In the genomic region with DNA sequence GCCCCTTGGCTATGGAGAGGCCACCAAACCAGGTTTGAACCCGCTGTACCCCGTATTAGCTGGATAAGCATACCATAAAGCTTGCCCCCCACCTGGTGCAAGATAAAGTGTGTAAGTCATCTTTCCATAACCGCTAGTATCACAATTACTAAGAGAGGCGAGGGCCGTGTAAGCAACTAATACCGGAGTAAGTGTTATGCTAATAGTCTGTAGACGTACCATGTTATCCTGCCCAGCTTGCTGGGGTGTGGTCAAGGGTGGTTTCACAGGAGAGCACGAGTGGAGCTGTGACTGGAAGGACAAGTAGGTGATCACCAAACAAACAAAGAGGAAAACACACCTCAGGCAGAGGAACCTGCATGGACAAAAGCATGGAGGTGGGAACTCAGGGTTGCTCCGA, we compare ENCODE assay signal across 17 cellular contexts. TPM values are rescaled to one million over a fixed set of nuclear protein-coding genes. Genes with fewer than 3 reads are reported as not detected.
DNase-seq lines count a peak whose midpoint lies in the region; ATAC-seq lines count a peak whose summit lies in the region.
"Had no signal": no experiment of that assay in that cellular context is flagged by ENCODE, and none has a peak within 500 bp of the region (broad histone marks: within the 10 kb centered on the region; RNA-seq: fewer than 3 reads in every experiment).

No MANE protein-coding gene starts in this region.

- H4K8ac ChIP-seq in neuronal stem cell (ENCODE audit: low read depth, low read length) = no peak overlapping the region

- no peak overlapping the region for H3K4me2 ChIP-seq in neuronal stem cell (ENCODE audit: insufficient read depth, low read length, poor library complexity, severe bottlenecking)

- H3K4me1 Mint-ChIP-seq in CD8-positive, alpha-beta memory T cell = peaks cover 67 to 81% (median 73%) of the 10 kb centered on the region in 3 donors
- peaks cover 30% of the 10 kb centered on the region for H3K4me1 Mint-ChIP-seq in activated T-helper 17 cell treated with anti-CD3 and anti-CD28 coated beads, Interleukin-2, amount 50 U/mL, for 72 hours

- no peak overlapping the region for H2BK15ac ChIP-seq in neuronal stem cell (ENCODE audit: low read length)

- H2BK12ac ChIP-seq in neuronal stem cell (ENCODE audit: low read length) = no peak overlapping the region

- no CpG with 5 or more reads among the region's 9 CpGs for WGBS in neuronal stem cell (ENCODE audit: extremely low coverage in 2 of 2, insufficient read length in 2 of 2, insufficient replicate concordance in 1 of 2), 2 donors

- H2AFZ ChIP-seq in neuronal stem cell (ENCODE audit: low read length) = no peak overlapping the region

- H4K91ac ChIP-seq in neuronal stem cell (ENCODE audit: low read depth, low read length, poor library complexity) = no peak overlapping the region

- H3K27ac Mint-ChIP-seq in CD8-positive, alpha-beta memory T cell = peak overlapping the region; percentile 92 to 97 (median 96)
- H3K27ac Mint-ChIP-seq in activated T-helper 17 cell treated with anti-CD3 and anti-CD28 coated beads, Interleukin-2, amount 50 U/mL, for 72 hours = peak overlapping the region; percentile 85

- peaks cover 0 to 10% (median 0%) of the 10 kb centered on the region in 3 donors for H3K36me3 Mint-ChIP-seq in CD8-positive, alpha-beta memory T cell
- peaks cover 19% of the 10 kb centered on the region for H3K36me3 Mint-ChIP-seq in activated T-helper 17 cell treated with anti-CD3 and anti-CD28 coated beads, Interleukin-2, amount 50 U/mL, for 72 hours (ENCODE audit: low read depth)

- H3K14ac ChIP-seq in neuronal stem cell (ENCODE audit: low read length) = no peak overlapping the region

- POLR2A ChIA-PET in CD8-positive, alpha-beta memory T cell (lab: Charles Lee) = interaction anchor here (1.9 kb wide), 1 partner anchor 15 kb away, joined by 18 read pairs; no protein-coding TSS in a partner anchor

- H3K9me3 ChIP-seq in CD8-positive, alpha-beta memory T cell (ENCODE audit: low read length) = no peaks in the 10 kb centered on the region
- no peaks in the 10 kb centered on the region for H3K9me3 ChIP-seq in neuronal stem cell (replicated peaks in 1 of 2; ENCODE audit: control insufficient read depth in 2 of 2, insufficient read depth in 1 of 2, low read depth in 1 of 2, low read length in 2 of 2)
- H3K9me3 ChIP-seq: HAP-1 had no signal

- H3K4me1 ChIP-seq in CD8-positive, alpha-beta memory T cell (ENCODE audit: insufficient read depth, low read length) = peaks cover 66% of the 10 kb centered on the region
- H3K4me1 ChIP-seq in neuronal stem cell (ENCODE audit: control insufficient read depth in 2 of 2, insufficient read depth in 1 of 2, low read depth in 1 of 2, low read length in 2 of 2) = peaks cover 12 to 14% of the 10 kb centered on the region in 2 donors
- H3K4me1 ChIP-seq: HAP-1 had no signal

- peak overlapping the region; percentile 72 to 83 (median 76) for H3K4me3 Mint-ChIP-seq in CD8-positive, alpha-beta memory T cell
- peak overlapping the region; percentile 78 for H3K4me3 Mint-ChIP-seq in activated T-helper 17 cell treated with anti-CD3 and anti-CD28 coated beads, Interleukin-2, amount 50 U/mL, for 72 hours

- no peak overlapping the region for H2BK5ac ChIP-seq in neuronal stem cell (ENCODE audit: low read length)

- H3K4ac ChIP-seq in neuronal stem cell (ENCODE audit: low read length) = no peak overlapping the region

- H3K36me3 ChIP-seq in CD8-positive, alpha-beta memory T cell (ENCODE audit: insufficient read depth, low read length) = no peaks in the 10 kb centered on the region
- H3K36me3 ChIP-seq in neuronal stem cell (replicated peaks in 1 of 2; ENCODE audit: control insufficient read depth in 2 of 2, insufficient read depth in 2 of 2, low read length in 2 of 2) = no peaks in the 10 kb centered on the region
- H3K36me3 ChIP-seq: HAP-1 had no signal

- H2BK120ac ChIP-seq in neuronal stem cell (ENCODE audit: low read depth, low read length) = no peak overlapping the region

- ATAC-seq in GM18520 (IDR thresholded peaks at IDR 0.05; ENCODE audit: unreplicated experiment) = peak; percentile 23
- peak; percentile 48 for ATAC-seq in activated T-helper 17 cell treated with anti-CD3 and anti-CD28 coated beads, Interleukin-2, amount 50 U/mL, for 72 hours (replicated peaks)
- ATAC-seq: PC-3, right cardiac atrium had no signal

- H3K27ac ChIP-seq in CD8-positive, alpha-beta memory T cell (ENCODE audit: low read depth, low read length) = no peak overlapping the region
- H3K27ac ChIP-seq in neuronal stem cell (replicated peaks; ENCODE audit: low read length) = no peak overlapping the region
- H3K27ac ChIP-seq: SK-N-MC had no signal

- H3K27me3 Mint-ChIP-seq in CD8-positive, alpha-beta memory T cell = peaks cover 0 to 1% of the 10 kb centered on the region in 2 donors
- no peaks in the 10 kb centered on the region for H3K27me3 Mint-ChIP-seq in activated T-helper 17 cell treated with anti-CD3 and anti-CD28 coated beads, Interleukin-2, amount 50 U/mL, for 72 hours

- CTCF ChIA-PET in CD8-positive, alpha-beta memory T cell (lab: Charles Lee) = interaction anchor here (1.1 to 4.8 kb wide), 4 partner anchors 15 to 46 kb away, joined by 3 to 23 read pairs (median 10); no protein-coding TSS in a partner anchor

- H3K27me3 ChIP-seq in CD8-positive, alpha-beta memory T cell (ENCODE audit: insufficient read depth, low read length, poor library complexity, severe bottlenecking) = no peaks in the 10 kb centered on the region
- peaks cover 7 to 52% (median 18%) of the 10 kb centered on the region in 3 experiments for H3K27me3 ChIP-seq in neuronal stem cell (ENCODE audit: control insufficient read depth in 3 of 3, insufficient read depth in 3 of 3, low read depth in 1 of 3, low read length in 3 of 3)

- no peak overlapping the region for H3K9ac ChIP-seq in neuronal stem cell (ENCODE audit: low read depth, low read length, poor library complexity)

- DNase-seq in CD8-positive, alpha-beta memory T cell = no peak
- DNase-seq in neuronal stem cell (ENCODE audit: low spot score) (no peak), RPMI8226 (no peak), NCI-H2171 treated with DMSO at 0.1 percent for 48 hours (lab: John Stamatoyannopoulos, UW) (no peak)
- no peak for DNase-seq in activated effector memory CD4-positive, alpha-beta T cell treated with Interleukin-2 at 50 U/mL for 16 hours
- DNase-seq: activated CD8-positive, alpha-beta memory T cell treated with anti-CD3 and anti-CD28 coated beads, Interleukin-2, amount 50 U/mL, for 48 hours; anterior cingulate cortex; C1 segment of cervical spinal cord; NCI-H2029 treated with DMSO at 0.1 percent for 48 hours; NCI-H526 treated with DMSO at 0.1 percent for 48 hours; nucleus accumbens; PC-3 had no signal

- H3K18ac ChIP-seq in neuronal stem cell (ENCODE audit: low read length) = no peak overlapping the region

- H3K9me3 Mint-ChIP-seq in CD8-positive, alpha-beta memory T cell = no peaks in the 10 kb centered on the region
- H3K9me3 Mint-ChIP-seq in activated T-helper 17 cell treated with anti-CD3 and anti-CD28 coated beads, Interleukin-2, amount 50 U/mL, for 72 hours = no peaks in the 10 kb centered on the region

- peak overlapping the region; percentile 80 for H2AK5ac ChIP-seq in neuronal stem cell (ENCODE audit: low read depth, low read length)

- no peak overlapping the region for H3K23ac ChIP-seq in neuronal stem cell (ENCODE audit: low read depth, low read length, poor library complexity)

- H3K79me1 ChIP-seq in neuronal stem cell (ENCODE audit: low read depth, low read length) = no peaks in the 10 kb centered on the region

- H3K4me3 ChIP-seq in CD8-positive, alpha-beta memory T cell (ENCODE audit: low read length) = no peak overlapping the region
- no peak overlapping the region for H3K4me3 ChIP-seq in neuronal stem cell (ENCODE audit: low read length in 2 of 2)
- H3K4me3 ChIP-seq: HAP-1, SK-N-MC had no signal

RNA-seq across cellular contexts. Expression of gene TNFRSF1B, which starts 3.6 kb away (rescaled TPM):
- 100 to 1,000 TPM; 169 to 174 TPM for total RNA-seq in CD8-positive, alpha-beta memory T cell
- polyA plus RNA-seq in CD8-positive, alpha-beta memory T cell = 164 TPM
- 100 to 1,000 TPM; 291 to 379 TPM for total RNA-seq in activated T-helper 17 cell treated with anti-CD3 and anti-CD28 coated beads, Interleukin-2, amount 50 U/mL, for 72 hours
- 0.73 TPM for polyA plus RNA-seq in neuronal stem cell (2013, experiment 1 of 2)
- 0.68 TPM for polyA plus RNA-seq in neuronal stem cell (2013, experiment 2 of 2)
